ENCODE assay signal across 24 cellular contexts in genomic region chr3:25229584-25229983, GRCh38.
"Had no signal": no experiment of that assay in that cellular context is flagged by ENCODE, and none has a peak within 500 bp of the region (broad histone marks: within the 10 kb centered on the region; RNA-seq: fewer than 3 reads in every experiment).

No MANE protein-coding gene starts in this region.

- H3K27me3 ChIP-seq: ascending aorta, cardiac muscle cell, gastroesophageal sphincter, hepatocyte, ovary, sigmoid colon, uterus had no signal

- DNase-seq: activated CD4-positive, alpha-beta T cell treated with anti-CD3 and anti-CD28 coated beads for 4 hours; activated CD4-positive, alpha-beta T cell treated with anti-CD3 and anti-CD28 coated beads, Interleukin-2, amount 50 U/mL, for 48 hours; activated CD8-positive, alpha-beta memory T cell treated with anti-CD3 and anti-CD28 coated beads for 24 hours; activated effector memory CD4-positive, alpha-beta T cell treated with Interleukin-2 at 50 U/mL for 16 hours; activated naive CD4-positive, alpha-beta T cell treated with anti-CD3 and anti-CD28 coated beads for 36 hours; activated naive CD8-positive, alpha-beta T cell treated with anti-CD3 and anti-CD28 coated beads, Interleukin-2, amount 10 ng/mL, durations not matched to agents 7 days and 5 days; cerebellar nuclear complex; cortex of kidney; effector memory CD8-positive, alpha-beta T cell; erythroblast; islet precursor cell; left ventricle myocardium superior; mucosa of descending colon; ovary; sigmoid colon; small intestine; stimulated activated CD4-positive, alpha-beta T cell treated with anti-CD3 and anti-CD28 coated beads, Interleukin-4, amount 100 ng/mL, for 24 hours; uterus had no signal

- H3K4me3 ChIP-seq: ascending aorta, cardiac muscle cell, gastroesophageal sphincter, hepatocyte, mucosa of descending colon, ovary, sigmoid colon, thoracic aorta, uterus had no signal

- H3K4me1 ChIP-seq: ascending aorta, sigmoid colon, uterus had no signal

- H3K36me3 ChIP-seq: ascending aorta, cardiac muscle cell, gastroesophageal sphincter, ovary, sigmoid colon, thoracic aorta, uterus had no signal

- H3K27ac ChIP-seq: ascending aorta, cardiac muscle cell, gastroesophageal sphincter, hepatocyte, ovary, sigmoid colon, thoracic aorta, uterus, VCaP had no signal

- H3K9me3 ChIP-seq: ascending aorta, gastroesophageal sphincter, mucosa of descending colon, ovary, sigmoid colon, thoracic aorta, uterus had no signal
